ENCODE assay signal across 18 cellular contexts in genomic region chr4:8641256-8641655, GRCh38. TPM values are rescaled to one million over a fixed set of nuclear protein-coding genes. Genes with fewer than 3 reads are reported as not detected.
"Had no signal": no experiment of that assay in that cellular context is flagged by ENCODE, and none has a peak within 500 bp of the region (broad histone marks: within the 10 kb centered on the region; RNA-seq: fewer than 3 reads in every experiment).

No MANE protein-coding gene starts in this region.

- H3K4me1 ChIP-seq: esophagus squamous epithelium had no signal

- H3K4me2 ChIP-seq: SK-N-SH had no signal

- DNase-seq: activated CD4-positive, alpha-beta T cell treated with anti-CD3 and anti-CD28 coated beads, Interleukin-2, amount 50 U/mL, for 4 hours; activated CD4-positive, CD25-positive, alpha-beta regulatory T cell treated with anti-CD3 and anti-CD28 coated beads, Interleukin-2, amount 50 U/mL, for 72 hours; activated gamma-delta T cell; activated naive CD8-positive, alpha-beta T cell treated with anti-CD3 and anti-CD28 coated beads for 36 hours; activated T-cell treated with anti-CD3 and anti-CD28 coated beads, Interleukin-2, amount 50 U/mL, for 1 hour; effector CD8-positive, alpha-beta T cell; esophagus squamous epithelium; hypothalamus; midbrain; retina; SK-N-SH; stimulated activated naive CD8-positive, alpha-beta T cell treated with anti-CD3 and anti-CD28 coated beads, Interleukin-15, amount 100 ng/mL, for 72 hours; T1000 had no signal

- H3K27ac ChIP-seq: esophagus squamous epithelium, neutrophil, thoracic aorta had no signal

- H3K9me3 ChIP-seq: esophagus squamous epithelium, neutrophil, SK-N-SH, thoracic aorta had no signal

- FAIRE-seq: endothelial cell of umbilical vein, urothelium cell line had no signal

- H3K4me3 ChIP-seq: esophagus squamous epithelium, lung, thoracic aorta had no signal

- ATAC-seq: stimulated activated naive CD8-positive, alpha-beta T cell treated with anti-CD3 and anti-CD28 coated beads, Interleukin-15, amount 100 ng/mL, for 72 hours had no signal

- H3K9ac ChIP-seq: SK-N-SH had no signal

- H3K36me3 ChIP-seq: esophagus squamous epithelium, neutrophil, thoracic aorta had no signal

RNA-seq across cellular contexts. Expression of gene CPZ, which starts 48.7 kb away (rescaled TPM):
- total RNA-seq: activated naive CD8-positive, alpha-beta T cell treated with anti-CD3 and anti-CD28 coated beads for 36 hours; endothelial cell of umbilical vein had no signal
- polyA plus RNA-seq: endothelial cell of umbilical vein, SK-N-SH had no signal
